30 cellular contexts compared by ENCODE assay signal in genomic region chr10:28314211-28314610, GRCh38.
"Had no signal": no experiment of that assay in that cellular context is flagged by ENCODE, and none has a peak within 500 bp of the region (broad histone marks: within the 10 kb centered on the region; RNA-seq: fewer than 3 reads in every experiment).

No MANE protein-coding gene starts in this region.

- DNase-seq: naive thymus-derived CD4-positive, alpha-beta T cell; natural killer cell; nucleus accumbens; ovary; posterior cingulate gyrus; psoas muscle; right cardiac atrium; right lobe of liver; sigmoid colon; small intestine; stimulated activated CD4-positive, alpha-beta T cell treated with anti-CD3 and anti-CD28 coated beads, Interleukin-15, amount 100 ng/mL, for 24 hours; stimulated activated CD4-positive, alpha-beta T cell treated with anti-CD3 and anti-CD28 coated beads, Interleukin-2, amount 100 ng/mL, for 24 hours; stimulated activated CD4-positive, alpha-beta T cell treated with anti-CD3 and anti-CD28 coated beads, Interleukin-2, amount 100 ng/mL, for 48 hours; stimulated activated CD4-positive, alpha-beta T cell treated with anti-CD3 and anti-CD28 coated beads, Interleukin-4, amount 100 ng/mL, for 24 hours; stimulated activated naive B cell treated with anti-CD40 and anti-IgM and Interleukin-4, amounts not matched to agents 10 μg/mL and 1 μg/mL and 100 μg/mL, for 72 hours; stimulated activated naive CD4-positive, alpha-beta T cell treated with Interleukin-2 at 50 U/mL for 16 hours; substantia nigra; testis; tibial artery; trophoblast cell; upper lobe of left lung had no signal

- H3K27ac ChIP-seq: neutrophil, ovary, parathyroid adenoma, psoas muscle, right lobe of liver, sigmoid colon, suprapubic skin, testis, tibial artery, upper lobe of left lung, vagina had no signal

- H3K4me3 ChIP-seq: ovary, psoas muscle, right lobe of liver, sigmoid colon, suprapubic skin, testis, tibial artery, upper lobe of left lung, vagina had no signal

- H3K9ac ChIP-seq: parathyroid adenoma had no signal

- H3K79me2 ChIP-seq: parathyroid adenoma had no signal

- H3K4me1 Mint-ChIP-seq: nephron had no signal

- H3K36me3 ChIP-seq: neutrophil, ovary, right lobe of liver, sigmoid colon, suprapubic skin, tibial artery, upper lobe of left lung, vagina had no signal

- H3K27me3 ChIP-seq: neutrophil, ovary, right lobe of liver, sigmoid colon, suprapubic skin, testis, upper lobe of left lung, vagina had no signal

- H3K27me3 Mint-ChIP-seq: stimulated activated naive CD8-positive, alpha-beta T cell treated with anti-CD3 and anti-CD28 coated beads, Interleukin-15, Interleukin-2, amounts not matched to agents 100 ng/mL and 50 ng/mL, for 24 hours had no signal

- H3K36me3 Mint-ChIP-seq: stimulated activated effector memory CD8-positive, alpha-beta T cell treated with anti-CD3 and anti-CD28 coated beads, Interleukin-12 subunit alpha, Interleukin-12 subunit beta, amount 100 ng/mL, for 72 hours had no signal

- H3K9me3 ChIP-seq: neutrophil, ovary, psoas muscle, right lobe of liver, suprapubic skin, testis, tibial artery, upper lobe of left lung, vagina had no signal

- H3K27ac Mint-ChIP-seq: natural killer cell; nephron; progenitor cell of endocrine pancreas; stimulated activated naive B cell treated with anti-CD40 and anti-IgM and Interleukin-4, amounts not matched to agents 10 μg/mL and 1 μg/mL and 100 μg/mL, for 72 hours; stimulated activated naive CD8-positive, alpha-beta T cell treated with anti-CD3 and anti-CD28 coated beads, Interleukin-15, Interleukin-2, amounts not matched to agents 100 ng/mL and 50 ng/mL, for 24 hours had no signal

- H3K4me3 Mint-ChIP-seq: naive thymus-derived CD4-positive, alpha-beta T cell; natural killer cell; nephron; stimulated activated effector memory CD8-positive, alpha-beta T cell treated with anti-CD3 and anti-CD28 coated beads, Interleukin-12 subunit alpha, Interleukin-12 subunit beta, amount 100 ng/mL, for 72 hours; stimulated activated naive B cell treated with anti-CD40 and anti-IgM and Interleukin-4, amounts not matched to agents 10 μg/mL and 1 μg/mL and 100 μg/mL, for 72 hours; stimulated activated naive CD8-positive, alpha-beta T cell treated with anti-CD3 and anti-CD28 coated beads, Interleukin-15, Interleukin-2, amounts not matched to agents 100 ng/mL and 50 ng/mL, for 24 hours had no signal

- H3K4me1 ChIP-seq: parathyroid adenoma, right lobe of liver, suprapubic skin, testis, tibial artery, upper lobe of left lung, vagina had no signal

- H2AFZ ChIP-seq: parathyroid adenoma had no signal

- ATAC-seq: naive thymus-derived CD4-positive, alpha-beta T cell; natural killer cell; psoas muscle; right cardiac atrium; right lobe of liver; stimulated activated effector memory CD8-positive, alpha-beta T cell treated with anti-CD3 and anti-CD28 coated beads, Interleukin-12 subunit alpha, Interleukin-12 subunit beta, amount 100 ng/mL, for 72 hours; stimulated activated naive B cell treated with anti-CD40 and anti-IgM and Interleukin-4, amounts not matched to agents 10 μg/mL and 1 μg/mL and 100 μg/mL, for 72 hours had no signal

- FAIRE-seq: small intestine, urothelium cell line had no signal

- H3K9me3 Mint-ChIP-seq: natural killer cell had no signal
